14 cellular contexts compared by ENCODE assay signal in the genomic region with DNA sequence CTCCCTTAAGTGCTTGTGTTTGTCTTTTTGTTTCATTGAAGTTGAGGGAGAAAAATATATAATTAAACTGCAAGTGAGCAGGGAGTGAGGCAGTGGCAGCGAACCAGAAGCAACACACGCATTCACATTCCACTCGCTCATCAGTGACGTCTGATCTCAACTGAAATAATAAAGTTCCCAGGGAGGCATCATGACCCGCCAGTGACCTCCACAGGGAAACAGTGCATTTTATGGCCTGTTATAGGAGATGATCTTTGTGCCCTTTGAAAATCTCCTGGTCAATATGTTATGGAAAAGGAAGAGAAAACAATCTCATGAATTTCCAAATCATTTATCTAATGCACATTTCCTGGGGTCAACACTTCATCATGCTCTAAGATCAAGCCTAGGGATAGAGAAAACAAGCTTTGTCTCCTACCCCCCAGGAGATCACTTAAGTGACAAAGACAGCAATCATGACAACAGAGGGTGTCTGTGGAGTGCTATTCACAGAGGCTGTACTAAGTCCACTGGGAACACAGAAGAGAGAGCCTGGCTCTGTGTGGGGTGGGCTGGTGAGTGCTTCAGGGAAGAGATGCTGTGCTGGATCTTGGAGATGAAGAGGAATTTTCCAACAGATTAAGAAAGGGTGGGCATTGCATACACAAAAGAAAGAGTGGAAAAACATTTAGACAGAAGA.
DNase-seq lines count a peak whose midpoint lies in the region; ATAC-seq, FAIRE-seq and TF ChIP-seq lines count a peak whose summit lies in the region.
"Had no signal": no experiment of that assay in that cellular context is flagged by ENCODE, and none has a peak within 500 bp of the region (broad histone marks: within the 10 kb centered on the region; RNA-seq: fewer than 3 reads in every experiment).

No MANE protein-coding gene starts in this region.

- 33 to 57% (median 39%) methylated on average over 5 of the region's 5 CpGs for WGBS in small intestine, 3 donors

- no peaks in the 10 kb centered on the region for H3K9me3 ChIP-seq in small intestine (ENCODE audit: control insufficient read depth, low read depth)

- no peaks in the 10 kb centered on the region for H3K4me1 Mint-ChIP-seq in central memory CD8-positive, alpha-beta T cell
- no peaks in the 10 kb centered on the region for H3K4me1 Mint-ChIP-seq in activated naive CD4-positive, alpha-beta T cell treated with anti-CD3 and anti-CD28 coated beads for 36 hours (ENCODE audit: low read depth)
- H3K4me1 Mint-ChIP-seq: activated CD4-positive, alpha-beta T cell treated with anti-CD3 and anti-CD28 coated beads for 36 hours had no signal

- no peak for TF ChIP-seq CTCF in kidney epithelial cell (IDR thresholded peaks at IDR 0.05; ENCODE audit: insufficient read depth, low read length, poor library complexity, severe bottlenecking)

- peaks cover 2% of the 10 kb centered on the region for H3K36me3 Mint-ChIP-seq in central memory CD8-positive, alpha-beta T cell (ENCODE audit: insufficient read depth)
- H3K36me3 Mint-ChIP-seq in activated naive CD4-positive, alpha-beta T cell treated with anti-CD3 and anti-CD28 coated beads for 36 hours (ENCODE audit: low read depth), result no peaks in the 10 kb centered on the region

- no peaks in the 10 kb centered on the region for H3K27me3 Mint-ChIP-seq in central memory CD8-positive, alpha-beta T cell
- H3K27me3 Mint-ChIP-seq in activated naive CD4-positive, alpha-beta T cell treated with anti-CD3 and anti-CD28 coated beads for 36 hours (ENCODE audit: low read depth), result no peaks in the 10 kb centered on the region
- H3K27me3 Mint-ChIP-seq: activated CD4-positive, alpha-beta T cell treated with anti-CD3 and anti-CD28 coated beads for 36 hours had no signal

- peaks cover 2% of the 10 kb centered on the region in 2 donors for H3K4me1 ChIP-seq in small intestine (ENCODE audit: control insufficient read depth in 2 of 2, insufficient read depth in 1 of 2, low read depth in 1 of 2, low read length in 1 of 2)

- H3K36me3 ChIP-seq in kidney epithelial cell (ENCODE audit: control insufficient read depth, insufficient read depth, low read length) (no peaks in the 10 kb centered on the region), small intestine (ENCODE audit: control insufficient read depth in 2 of 2, insufficient read depth in 2 of 2, low read length in 2 of 2) (no peaks in the 10 kb centered on the region)

- no peak overlapping the region for H3K4me3 Mint-ChIP-seq in central memory CD8-positive, alpha-beta T cell
- no peak overlapping the region for H3K4me3 Mint-ChIP-seq in activated naive CD4-positive, alpha-beta T cell treated with anti-CD3 and anti-CD28 coated beads for 36 hours
- H3K4me3 Mint-ChIP-seq: activated CD4-positive, alpha-beta T cell treated with anti-CD3 and anti-CD28 coated beads for 36 hours had no signal

- H3K27ac ChIP-seq in small intestine (ENCODE audit: low read depth in 1 of 2, low read length in 1 of 2), result peak overlapping the region in 1 of 2 donors; percentile 57

- CTCF ChIA-PET in activated naive CD4-positive, alpha-beta T cell treated with anti-CD3 and anti-CD28 coated beads for 36 hours (lab: Charles Lee), result no interaction called here

- no peak overlapping the region for H3K4me3 ChIP-seq in kidney epithelial cell (ENCODE audit: low read depth, low read length)
- no peak overlapping the region for H3K4me3 ChIP-seq in small intestine (ENCODE audit: low read depth in 1 of 2, low read length in 2 of 2)

- FAIRE-seq in small intestine (lab: Jason Lieb, UNC), result no peak
- FAIRE-seq: endometrium, kidney had no signal

- ATAC-seq in central memory CD8-positive, alpha-beta T cell (replicated peaks; ENCODE audit: extremely low read depth, poor library complexity, severe bottlenecking), result peak; percentile 36
- no peak for ATAC-seq in GM18868 (IDR thresholded peaks at IDR 0.05; ENCODE audit: unreplicated experiment)
- ATAC-seq: activated CD4-positive, alpha-beta T cell treated with anti-CD3 and anti-CD28 coated beads for 36 hours had no signal

- intact Hi-C loops in activated naive CD4-positive, alpha-beta T cell treated with anti-CD3 and anti-CD28 coated beads for 36 hours (cut with micrococcal nuclease), result no loop called here

- DNase-seq in NCI-H345 (lab: John Stamatoyannopoulos, UW) (peak; percentile 13), kidney epithelial cell (ENCODE audit: low read depth) (peak; percentile 39), small intestine (peak; percentile 83)
- DNase-seq in central memory CD8-positive, alpha-beta T cell (ENCODE audit: low spot score in 2 of 2), result no peak
- no peak for DNase-seq in stimulated activated naive CD4-positive, alpha-beta T cell (lab: John Stamatoyannopoulos, UW)
- no peak for DNase-seq in activated naive CD4-positive, alpha-beta T cell treated with anti-CD3 and anti-CD28 coated beads for 36 hours
- DNase-seq: activated CD4-positive, alpha-beta T cell treated with anti-CD3 and anti-CD28 coated beads for 36 hours; activated naive CD4-positive, alpha-beta T cell treated with anti-CD3 and anti-CD28 coated beads, Interleukin-2, amount 50 U/mL, for 16 hours; kidney; NCI-H1048; NCI-H774; SW 1271 had no signal

- peaks cover 16% of the 10 kb centered on the region for H3K9me3 Mint-ChIP-seq in central memory CD8-positive, alpha-beta T cell
- H3K9me3 Mint-ChIP-seq in activated naive CD4-positive, alpha-beta T cell treated with anti-CD3 and anti-CD28 coated beads for 36 hours, result peaks cover 7% of the 10 kb centered on the region

- no peak overlapping the region for H3K27ac Mint-ChIP-seq in central memory CD8-positive, alpha-beta T cell (ENCODE audit: low read depth)
- no peak overlapping the region for H3K27ac Mint-ChIP-seq in activated naive CD4-positive, alpha-beta T cell treated with anti-CD3 and anti-CD28 coated beads for 36 hours
- H3K27ac Mint-ChIP-seq: activated CD4-positive, alpha-beta T cell treated with anti-CD3 and anti-CD28 coated beads for 36 hours had no signal

- no peaks in the 10 kb centered on the region for H3K27me3 ChIP-seq in kidney epithelial cell (ENCODE audit: control insufficient read depth, insufficient read depth, low read length)
- no peaks in the 10 kb centered on the region for H3K27me3 ChIP-seq in small intestine (ENCODE audit: control insufficient read depth in 2 of 2, insufficient read depth in 2 of 2, low read length in 2 of 2)

Comparison
In these comparisons a context has a peak if more than half of its experiments do, and no peak if none do; other contexts are left out.
1. DNase-seq: peak in NCI-H345 (single experiment), kidney epithelial cell (single experiment) and small intestine (single experiment); none in central memory CD8-positive, alpha-beta T cell (0 of 2), stimulated activated naive CD4-positive, alpha-beta T cell (0 of 6) and activated naive CD4-positive, alpha-beta T cell treated with anti-CD3 and anti-CD28 coated beads for 36 hours (single experiment).